18 cellular contexts compared by ENCODE assay signal in genomic region chr19:5022066-5022860, GRCh38. TPM values are rescaled to one million over a fixed set of nuclear protein-coding genes. Genes with fewer than 3 reads are reported as not detected.
DNase-seq lines count a peak whose midpoint lies in the region; ATAC-seq and TF ChIP-seq lines count a peak whose summit lies in the region.
"Had no signal": no experiment of that assay in that cellular context is flagged by ENCODE, and none has a peak within 500 bp of the region (broad histone marks: within the 10 kb centered on the region; RNA-seq: fewer than 3 reads in every experiment).

No MANE protein-coding gene starts in this region.

- no peak overlapping the region for H4K91ac ChIP-seq in IMR-90 (ENCODE audit: insufficient read depth, low read depth, low read length)

- H3K9me3 Mint-ChIP-seq in central memory CD8-positive, alpha-beta T cell: no peaks in the 10 kb centered on the region
- H3K9me3 Mint-ChIP-seq in nephron progenitor cell: no peaks in the 10 kb centered on the region
- H3K9me3 Mint-ChIP-seq: CD8-positive, alpha-beta T cell had no signal

- DNase-seq in IMR-90 (no peak), nephron progenitor cell (no peak), spleen (peak; percentile 44), COLO829 (ENCODE audit: low spot score) (no peak), NCI-H187 (lab: John Stamatoyannopoulos, UW) (no peak), esophagus squamous epithelium (lab: John Stamatoyannopoulos, UW) (no peak)
- DNase-seq in central memory CD8-positive, alpha-beta T cell (ENCODE audit: low spot score in 2 of 2): no peak
- no peak for DNase-seq in NK-92 treated with Interleukin-12 subunit alpha and Interleukin-12 subunit beta, amount 100 ng/mL, for 24 hours (lab: John Stamatoyannopoulos, UW)
- DNase-seq: BE2C; CD8-positive, alpha-beta T cell; GF-D8; Karpas-422; NCI-H1092 treated with DMSO at 0.1 percent for 48 hours; NCI-H510A treated with DMSO at 0.1 percent for 48 hours; NCI-H82; Peyer's patch; SHP77 treated with DMSO at 0.1 percent for 48 hours had no signal

- H3K36me3 Mint-ChIP-seq in central memory CD8-positive, alpha-beta T cell (ENCODE audit: insufficient read depth): peaks cover 2% of the 10 kb centered on the region
- peaks cover 4% of the 10 kb centered on the region for H3K36me3 Mint-ChIP-seq in nephron progenitor cell (ENCODE audit: low read depth)

- H3K9me1 ChIP-seq in IMR-90 (ENCODE audit: insufficient read depth, low read length): peaks cover 27% of the 10 kb centered on the region

- no peak overlapping the region for H3K4ac ChIP-seq in IMR-90 (ENCODE audit: low read depth, low read length)

- H3K27ac ChIP-seq in IMR-90 (ENCODE audit: insufficient read depth, low read length) (no peak overlapping the region), spleen (no peak overlapping the region), esophagus squamous epithelium (no peak overlapping the region)
- H3K27ac ChIP-seq: Peyer's patch had no signal

- no peak overlapping the region for H4K8ac ChIP-seq in IMR-90 (ENCODE audit: low read depth in 2 of 2, low read length in 2 of 2)

- peaks cover 11% of the 10 kb centered on the region; the same call in 1 of the 2 replicates for H3K4me1 ChIP-seq in IMR-90 (ENCODE audit: control insufficient read depth, insufficient read depth, low read length)
- H3K4me1 ChIP-seq in spleen: peaks cover 0 to 55% (median 14%) of the 10 kb centered on the region in 6 donors
- peaks cover 6 to 64% (median 10%) of the 10 kb centered on the region in 3 donors for H3K4me1 ChIP-seq in esophagus squamous epithelium
- H3K4me1 ChIP-seq: BE2C had no signal

- no peaks in the 10 kb centered on the region for H3K27me3 Mint-ChIP-seq in central memory CD8-positive, alpha-beta T cell
- no peaks in the 10 kb centered on the region for H3K27me3 Mint-ChIP-seq in nephron progenitor cell (ENCODE audit: low read depth, poor library complexity)

- H4K5ac ChIP-seq in IMR-90 (ENCODE audit: low read depth, low read length): no peak overlapping the region

- no peaks in the 10 kb centered on the region for H3K27me3 ChIP-seq in IMR-90 (ENCODE audit: control insufficient read depth, insufficient read depth, low read length)
- no peaks in the 10 kb centered on the region for H3K27me3 ChIP-seq in spleen (replicated peaks in 1 of 7)
- no peaks in the 10 kb centered on the region for H3K27me3 ChIP-seq in esophagus squamous epithelium
- H3K27me3 ChIP-seq: BE2C, MG63, Peyer's patch had no signal

- H3K18ac ChIP-seq in IMR-90 (ENCODE audit: low read depth, low read length): no peak overlapping the region

- POLR2A ChIA-PET in IMR-90 (lab: Charles Lee; ENCODE audit: unreplicated experiment): interaction anchor here (0.5 to 0.7 kb wide), 2 partner anchors 162 to 270 kb away, joined by 3 to 15 read pairs; no protein-coding TSS in a partner anchor

- no peak overlapping the region for H2BK15ac ChIP-seq in IMR-90 (ENCODE audit: low read depth, low read length)

- BruUV-seq in IMR-90 (replicated peaks; lab: Mats Ljungman, UMichigan): no TSS peak

- TF ChIP-seq RAD21 in IMR-90 (IDR thresholded peaks at IDR 0.05; ENCODE audit: low read length): no peak

- H3K56ac ChIP-seq in IMR-90 (ENCODE audit: extremely low read depth, insufficient read depth, low read length): no peak overlapping the region

- H3K4me3 ChIP-seq in IMR-90 (ENCODE audit: insufficient read depth, low read depth, low read length): no peak overlapping the region
- no peak overlapping the region for H3K4me3 ChIP-seq in spleen
- no peak overlapping the region for H3K4me3 ChIP-seq in esophagus squamous epithelium
- H3K4me3 ChIP-seq: MG63, Peyer's patch had no signal

- no peak for TF ChIP-seq POLR2A in IMR-90 (IDR thresholded peaks at IDR 0.05; ENCODE audit: low read depth, low read length)
- no peak for TF ChIP-seq POLR2A in spleen (IDR thresholded peaks at IDR 0.05)
- no peak for TF ChIP-seq POLR2A in esophagus squamous epithelium (IDR thresholded peaks at IDR 0.05)

- CTCF ChIA-PET in IMR-90 (lab: Yijun Ruan, JAX): no interaction called here

- H2AK5ac ChIP-seq in IMR-90 (ENCODE audit: low read depth, low read length): no peak overlapping the region

- H3K4me2 ChIP-seq in IMR-90 (ENCODE audit: low read depth, low read length): no peak overlapping the region

- H3K4me1 Mint-ChIP-seq in central memory CD8-positive, alpha-beta T cell: peaks cover 11% of the 10 kb centered on the region
- H3K4me1 Mint-ChIP-seq in nephron progenitor cell: peaks cover 14% of the 10 kb centered on the region

- H2AFZ ChIP-seq in IMR-90 (replicated peaks; ENCODE audit: low read length, poor library complexity): no peak overlapping the region

- 95% methylated on average over 5 of the region's 16 CpGs; no CpG with 5 or more reads in 1 of the 2 experiments for WGBS in IMR-90 (ENCODE audit: extremely low coverage in 2 of 2, insufficient read length in 1 of 2), 2 experiments
- 84 to 94% (median 94%) methylated on average over 9 to 16 of the region's 16 CpGs for WGBS in spleen, 5 donors
- WGBS in esophagus squamous epithelium, 2 donors: 84 to 87% methylated on average over 5 to 13 of the region's 16 CpGs

- intact Hi-C loops in IMR-90 (cut with micrococcal nuclease) (no loop called here), spleen (cut with DNase I; ENCODE audit: low total_unique reads) (no loop called here), esophagus squamous epithelium (cut with DNase I) (loop anchor here (10.0 kb wide), 1 partner anchor 147 kb away; no protein-coding TSS in a partner anchor)

- peaks cover 35 to 89% of the 10 kb centered on the region in 2 experiments for H3K79me1 ChIP-seq in IMR-90 (ENCODE audit: low read depth in 1 of 2, low read length in 2 of 2)

- in situ Hi-C loops in IMR-90 (cut with MboI; ENCODE audit: low sequenced_read_pairs): no loop called here

- H2AK9ac ChIP-seq in IMR-90 (replicated peaks; ENCODE audit: low read depth, low read length, poor library complexity): peak overlapping the region; percentile 42

- dilution Hi-C loops in IMR-90 (cut with HindIII; ENCODE audit: low sequenced_read_pairs, unreplicated experiment): no loop called here

- peaks cover 96% of the 10 kb centered on the region for H4K20me1 ChIP-seq in IMR-90 (ENCODE audit: insufficient read depth, low read length)

- ATAC-seq in IMR-90 (ENCODE audit: low read depth): no peak
- no peak for ATAC-seq in central memory CD8-positive, alpha-beta T cell (replicated peaks; ENCODE audit: extremely low read depth, poor library complexity, severe bottlenecking)
- ATAC-seq: CD8-positive, alpha-beta T cell had no signal

- no peak overlapping the region for H3K14ac ChIP-seq in IMR-90 (replicated peaks; ENCODE audit: low read depth, low read length)

- no peak overlapping the region for H2BK120ac ChIP-seq in IMR-90 (ENCODE audit: low read depth, low read length)

- TF ChIP-seq CTCF in IMR-90 (conservative IDR thresholded peaks at IDR 0.05; ENCODE audit: low read depth, low read length) (no peak), nephron progenitor cell (IDR thresholded peaks at IDR 0.05) (no peak), spleen (IDR thresholded peaks at IDR 0.05 in 8 of 11, conservative IDR thresholded peaks at IDR 0.05 in 3 of 11) (no peak), esophagus squamous epithelium (IDR thresholded peaks at IDR 0.05) (no peak)

- no peak overlapping the region for H3K9ac ChIP-seq in IMR-90 (ENCODE audit: low read depth, low read length)

- no peak overlapping the region for H3K4me3 Mint-ChIP-seq in central memory CD8-positive, alpha-beta T cell
- no peak overlapping the region for H3K4me3 Mint-ChIP-seq in nephron progenitor cell
- H3K4me3 Mint-ChIP-seq: CD8-positive, alpha-beta T cell had no signal

- no peaks in the 10 kb centered on the region for H3K9me3 ChIP-seq in IMR-90 (ENCODE audit: control insufficient read depth, insufficient read depth, low read length)
- no peaks in the 10 kb centered on the region for H3K9me3 ChIP-seq in spleen
- H3K9me3 ChIP-seq in esophagus squamous epithelium: no peaks in the 10 kb centered on the region
- H3K9me3 ChIP-seq: BE2C, MG63, Peyer's patch had no signal

- no peak overlapping the region for H2BK5ac ChIP-seq in IMR-90 (ENCODE audit: low read depth, low read length, poor library complexity, severe bottlenecking)

- H3K23ac ChIP-seq in IMR-90 (ENCODE audit: low read depth, low read length): no peak overlapping the region

- peaks cover 20% of the 10 kb centered on the region for H3K36me3 ChIP-seq in IMR-90 (ENCODE audit: control insufficient read depth, insufficient read depth, low read length)
- H3K36me3 ChIP-seq in spleen: peaks cover 0 to 44% (median 18%) of the 10 kb centered on the region in 6 donors
- H3K36me3 ChIP-seq in esophagus squamous epithelium: peaks cover 0 to 39% (median 0%) of the 10 kb centered on the region in 3 donors
- H3K36me3 ChIP-seq: MG63 had no signal

- H3K27ac Mint-ChIP-seq in central memory CD8-positive, alpha-beta T cell (ENCODE audit: low read depth): peak overlapping the region; percentile 80
- peak overlapping the region; percentile 94 for H3K27ac Mint-ChIP-seq in nephron progenitor cell

- no peak overlapping the region for H2BK20ac ChIP-seq in IMR-90 (ENCODE audit: low read depth, low read length)

TF ChIP-seq in IMR-90, 13 proteins besides CTCF, POLR2A, EP300 and RAD21 (continues in another document):
- TF ChIP-seq RFX5 (IDR thresholded peaks at IDR 0.05; ENCODE audit: low read depth, low read length) (no peak), BHLHE40 (IDR thresholded peaks at IDR 0.05; ENCODE audit: low read depth, low read length) (no peak), CHD1 (IDR thresholded peaks at IDR 0.05; ENCODE audit: low read depth, low read length) (no peak), ELK1 (IDR thresholded peaks at IDR 0.05; ENCODE audit: borderline replicate concordance, low read depth, low read length) (no peak), MXI1 (IDR thresholded peaks at IDR 0.05; ENCODE audit: borderline replicate concordance, low read depth, low read length) (no peak), FOS (IDR thresholded peaks at IDR 0.05; ENCODE audit: low read depth, low read length) (no peak), RCOR1 (IDR thresholded peaks at IDR 0.05; ENCODE audit: insufficient replicate concordance, low read length) (no peak), MAFK (IDR thresholded peaks at IDR 0.05; ENCODE audit: low read depth, low read length) (no peak)

RNA-seq across cellular contexts. Expression of gene KDM4B, which starts 53.4 kb away (rescaled TPM):
- total RNA-seq in IMR-90 (2012; rRNA removed) (5.0 TPM in 2 replicates), spleen (10 to 100 TPM; 37.9 to 80.5 (median 56.6) TPM), esophagus squamous epithelium (10 to 100 TPM; 14.0 to 39.9 (median 19.5) TPM)
- polyA plus RNA-seq in IMR-90 (2012; rRNA removed) (17.9 and 20.8 TPM in 2 replicates), spleen (10 to 100 TPM; 18.3 to 31.8 (median 22.7) TPM)
- 9.5 and 17.5 TPM in 2 replicates for polyA plus RNA-seq in IMR-90 (2012; cell fraction: cytosol; rRNA removed)
- polyA plus RNA-seq in IMR-90 (2012; cell fraction: nucleus; rRNA removed; ENCODE audit: low replicate concordance): 37.9 and 61.0 TPM in 2 replicates
